ENCODE assay signal across 8 cellular contexts in the genomic region with DNA sequence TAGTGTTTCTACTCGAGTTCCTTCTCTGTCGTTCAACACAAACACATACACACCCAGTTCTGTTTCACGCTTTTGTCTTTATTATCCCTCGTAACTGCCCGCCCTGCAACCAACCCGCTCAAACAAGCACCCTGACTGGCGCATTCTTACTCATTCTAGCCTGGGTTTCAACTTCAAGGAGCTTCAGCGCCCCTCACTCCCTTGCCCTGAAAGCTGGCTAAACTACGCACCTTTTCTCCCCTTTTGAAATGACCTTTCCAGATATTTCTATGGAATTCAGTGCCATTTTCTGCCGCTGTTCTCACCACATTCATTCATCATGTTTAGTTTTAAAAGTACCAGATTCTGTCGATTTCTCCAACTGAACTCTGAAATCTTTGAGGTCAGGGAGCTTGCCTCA. TPM values are rescaled to one million over a fixed set of nuclear protein-coding genes. Genes with fewer than 3 reads are reported as not detected.
DNase-seq lines count a peak whose midpoint lies in the region; ATAC-seq and TF ChIP-seq lines count a peak whose summit lies in the region.

No MANE protein-coding gene starts in this region.

- H2AFZ ChIP-seq in mesenchymal stem cell (ENCODE audit: low read depth, low read length), result peak overlapping the region; percentile 36

- TF ChIP-seq CTCF in upper lobe of right lung (IDR thresholded peaks at IDR 0.05), result no peak

- in situ Hi-C loops in Caki2 (cut with HindIII; ENCODE audit: low pct_unique_long_range_greater_than_20kb, low sequenced_read_pairs), result no loop called here
- in situ Hi-C loops in ACHN (cut with HindIII; ENCODE audit: low pct_ligation_motif_present, low pct_unique_long_range_greater_than_20kb, low sequenced_read_pairs), result no loop called here

- no peaks in the 10 kb centered on the region for H3K9me3 ChIP-seq in mesenchymal stem cell (ENCODE audit: control insufficient read depth, low read length)
- no peaks in the 10 kb centered on the region for H3K9me3 ChIP-seq in upper lobe of right lung

- no peak overlapping the region for H3K27ac ChIP-seq in mesenchymal stem cell (ENCODE audit: low read length, poor library complexity, severe bottlenecking)
- peak overlapping the region; percentile 88 for H3K27ac ChIP-seq in upper lobe of right lung

- H3K4ac ChIP-seq in mesenchymal stem cell (ENCODE audit: low read depth in 1 of 2, low read length in 2 of 2), result peak overlapping the region in 1 of 2 experiments; percentile 98

- H4K8ac ChIP-seq in mesenchymal stem cell (ENCODE audit: low read length), result peak overlapping the region; percentile 93

- H3K23ac ChIP-seq in mesenchymal stem cell (ENCODE audit: low read length in 2 of 2), result no peak overlapping the region

- H3K36me3 ChIP-seq in mesenchymal stem cell (ENCODE audit: control insufficient read depth in 1 of 2, insufficient read depth in 2 of 2, low read depth in 1 of 2, low read length in 2 of 2) (peaks cover 0 to 17% of the 10 kb centered on the region in 2 experiments), upper lobe of right lung (peaks cover 20% of the 10 kb centered on the region)

- DNase-seq in Caki2 (ENCODE audit: low read depth), result peak; percentile 14
- peak; percentile 40 for DNase-seq in NCI-H146 treated with DMSO at 0.1 percent for 48 hours (lab: John Stamatoyannopoulos, UW; ENCODE audit: unreplicated experiment)
- peak; percentile 26 for DNase-seq in dermis blood vessel endothelial cell
- no peak for DNase-seq in mesenchymal stem cell
- DNase-seq in upper lobe of right lung, result no peak
- DNase-seq in ACHN, result no peak

- H3K14ac ChIP-seq in mesenchymal stem cell (ENCODE audit: low read length in 2 of 2), result no peak overlapping the region

- H3K18ac ChIP-seq in mesenchymal stem cell (ENCODE audit: low read depth in 1 of 2, low read length in 2 of 2), result peak overlapping the region in 1 of 2 experiments; percentile 10

- H2BK5ac ChIP-seq in mesenchymal stem cell (ENCODE audit: low read depth, low read length, poor library complexity, severe bottlenecking), result no peak overlapping the region

- no peak overlapping the region for H2BK15ac ChIP-seq in mesenchymal stem cell (ENCODE audit: low read depth, poor library complexity, severe bottlenecking)

- peak overlapping the region; percentile 92 for H3K4me2 ChIP-seq in mesenchymal stem cell (ENCODE audit: low read length, poor library complexity, severe bottlenecking)

- H4K91ac ChIP-seq in mesenchymal stem cell (ENCODE audit: low read length), result no peak overlapping the region

- H2BK12ac ChIP-seq in mesenchymal stem cell (ENCODE audit: low read length in 2 of 2), result no peak overlapping the region

- intact Hi-C loops in upper lobe of right lung (cut with DNase I), result no loop called here

- H3K4me3 ChIP-seq in mesenchymal stem cell (ENCODE audit: insufficient read depth in 1 of 2, low read depth in 1 of 2, low read length in 2 of 2) (peak overlapping the region in 1 of 2 experiments; percentile 93), upper lobe of right lung (peak overlapping the region; percentile 92)

- H3K79me1 ChIP-seq in mesenchymal stem cell (replicated peaks; ENCODE audit: low read length, poor library complexity, severe bottlenecking), result peaks cover 10% of the 10 kb centered on the region

- no peak for ATAC-seq in upper lobe of right lung
- ATAC-seq in HG02763 (IDR thresholded peaks at IDR 0.05; ENCODE audit: unreplicated experiment), result no peak
- ATAC-seq in GM18511 (IDR thresholded peaks at IDR 0.05; ENCODE audit: unreplicated experiment), result no peak

- peaks cover 4% of the 10 kb centered on the region for H3K4me1 ChIP-seq in mesenchymal stem cell (ENCODE audit: control insufficient read depth, insufficient read depth, low read depth, low read length)
- H3K4me1 ChIP-seq in upper lobe of right lung, result peaks cover 14% of the 10 kb centered on the region

- H3K9ac ChIP-seq in mesenchymal stem cell (ENCODE audit: low read length), result peak overlapping the region; percentile 96

- H3K27me3 ChIP-seq in mesenchymal stem cell (ENCODE audit: control insufficient read depth in 1 of 2, insufficient read depth in 1 of 2, low read length in 2 of 2) (no peaks in the 10 kb centered on the region), upper lobe of right lung (no peaks in the 10 kb centered on the region)

- 27% methylated on average over 11 of the region's 11 CpGs for WGBS in mesenchymal stem cell

- H2BK120ac ChIP-seq in mesenchymal stem cell (ENCODE audit: low read depth, low read length), result no peak overlapping the region

- H2AK5ac ChIP-seq in mesenchymal stem cell (ENCODE audit: low read length, severe bottlenecking), result no peak overlapping the region

RNA-seq across cellular contexts. Expression of a gene that starts 0.7 kb away (rescaled TPM):
- 82.7 and 94.6 TPM in 2 replicates for total RNA-seq in Caki2 (2014; rRNA removed; shearing (Covaris generic); ENCODE audit: low replicate concordance)
- 82.0 and 101 TPM in 2 replicates for total RNA-seq in dermis blood vessel endothelial cell
- polyA plus RNA-seq in mesenchymal stem cell (2013, experiment 1 of 2), result 54.1 TPM
- 57.1 TPM for polyA plus RNA-seq in mesenchymal stem cell (2013, experiment 2 of 2)
- 84.5 TPM for total RNA-seq in upper lobe of right lung

Comparison
In these comparisons a context has a peak if more than half of its experiments do, and no peak if none do; other contexts are left out.
1. DNase-seq: peak in Caki2 (single experiment), NCI-H146 treated with DMSO at 0.1 percent for 48 hours (single experiment) and dermis blood vessel endothelial cell (single experiment); none in mesenchymal stem cell (single experiment), upper lobe of right lung (single experiment) and ACHN (single experiment).